ENCODE assay signal across 20 cellular contexts in the genomic region with DNA sequence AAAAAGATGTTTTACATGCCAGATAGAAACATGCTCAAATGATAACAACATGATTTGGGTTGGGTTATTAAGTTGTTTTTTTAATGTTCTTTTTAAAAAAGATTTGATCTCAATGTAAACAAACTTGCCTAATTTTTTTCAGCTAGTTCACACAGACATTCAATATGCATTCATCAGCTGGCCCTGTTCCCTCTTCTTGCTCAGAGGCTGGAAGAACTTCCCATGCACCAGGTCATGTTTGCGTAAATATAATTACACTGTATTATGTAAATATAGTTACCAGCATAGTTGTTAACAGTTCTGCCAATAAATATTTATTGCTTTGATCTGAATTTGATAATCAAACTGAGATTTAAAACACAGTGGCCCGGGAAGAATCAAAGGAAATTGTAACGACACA.
A peak's percentile ranks its signal among the peaks of the same experiment; 100 is the strongest.
DNase-seq lines count a peak whose midpoint lies in the region; ATAC-seq and TF ChIP-seq lines count a peak whose summit lies in the region.
"Had no signal": no experiment of that assay in that cellular context is flagged by ENCODE, and none has a peak within 500 bp of the region (broad histone marks: within the 10 kb centered on the region; RNA-seq: fewer than 3 reads in every experiment).

No MANE protein-coding gene starts in this region.

- H3K27ac Mint-ChIP-seq in activated CD4-positive, alpha-beta T cell treated with anti-CD3 and anti-CD28 coated beads for 36 hours: no peak overlapping the region
- H3K27ac Mint-ChIP-seq: activated naive CD4-positive, alpha-beta T cell treated with anti-CD3 and anti-CD28 coated beads, Interleukin-2, amount 50 U/mL, for 24 hours; stimulated activated naive CD8-positive, alpha-beta T cell treated with anti-CD3 and anti-CD28 coated beads, Interleukin-15, amount 100 ng/mL, for 72 hours had no signal

- POLR2A ChIA-PET in activated CD4-positive, alpha-beta T cell treated with anti-CD3 and anti-CD28 coated beads for 36 hours (lab: Charles Lee): interaction anchor here (0.5 kb wide), 1 partner anchor 32 kb away, joined by 3 read pairs; no protein-coding TSS in a partner anchor

- H3K9me3 Mint-ChIP-seq in activated CD4-positive, alpha-beta T cell treated with anti-CD3 and anti-CD28 coated beads for 36 hours (ENCODE audit: low read depth): no peaks in the 10 kb centered on the region
- H3K9me3 Mint-ChIP-seq: activated naive CD4-positive, alpha-beta T cell treated with anti-CD3 and anti-CD28 coated beads, Interleukin-2, amount 50 U/mL, for 24 hours; neural crest cell; stimulated activated naive CD8-positive, alpha-beta T cell treated with anti-CD3 and anti-CD28 coated beads, Interleukin-15, amount 100 ng/mL, for 72 hours had no signal

- H3K27me3 ChIP-seq in ACC112 (ENCODE audit: insufficient read depth, low read length) (no peaks in the 10 kb centered on the region), MG63 (no peaks in the 10 kb centered on the region), lower lobe of right lung (ENCODE audit: low read depth) (no peaks in the 10 kb centered on the region)
- H3K27me3 ChIP-seq: left lung had no signal

- CTCF ChIA-PET in activated CD4-positive, alpha-beta T cell treated with anti-CD3 and anti-CD28 coated beads for 36 hours (lab: Charles Lee): no interaction called here

- no peaks in the 10 kb centered on the region for H3K27me3 Mint-ChIP-seq in activated CD4-positive, alpha-beta T cell treated with anti-CD3 and anti-CD28 coated beads for 36 hours
- H3K27me3 Mint-ChIP-seq: activated naive CD4-positive, alpha-beta T cell treated with anti-CD3 and anti-CD28 coated beads, Interleukin-2, amount 50 U/mL, for 24 hours; stimulated activated naive CD8-positive, alpha-beta T cell treated with anti-CD3 and anti-CD28 coated beads, Interleukin-15, amount 100 ng/mL, for 72 hours had no signal

- intact Hi-C loops in lower lobe of right lung (cut with DNase I): no loop called here
- intact Hi-C loops in activated CD4-positive, alpha-beta T cell treated with anti-CD3 and anti-CD28 coated beads for 36 hours (cut with DNase I, micrococcal nuclease): no loop called here

- H3K4me3 Mint-ChIP-seq in activated CD4-positive, alpha-beta T cell treated with anti-CD3 and anti-CD28 coated beads for 36 hours: no peak overlapping the region
- H3K4me3 Mint-ChIP-seq: activated naive CD4-positive, alpha-beta T cell treated with anti-CD3 and anti-CD28 coated beads, Interleukin-2, amount 50 U/mL, for 24 hours; neural crest cell; stimulated activated naive CD8-positive, alpha-beta T cell treated with anti-CD3 and anti-CD28 coated beads, Interleukin-15, amount 100 ng/mL, for 72 hours had no signal

- no peaks in the 10 kb centered on the region for H3K36me3 Mint-ChIP-seq in activated CD4-positive, alpha-beta T cell treated with anti-CD3 and anti-CD28 coated beads for 36 hours (ENCODE audit: low read depth)
- H3K36me3 Mint-ChIP-seq: activated naive CD4-positive, alpha-beta T cell treated with anti-CD3 and anti-CD28 coated beads, Interleukin-2, amount 50 U/mL, for 24 hours had no signal

- peaks cover 8% of the 10 kb centered on the region for H3K4me1 Mint-ChIP-seq in activated CD4-positive, alpha-beta T cell treated with anti-CD3 and anti-CD28 coated beads for 36 hours
- H3K4me1 Mint-ChIP-seq: stimulated activated naive CD8-positive, alpha-beta T cell treated with anti-CD3 and anti-CD28 coated beads, Interleukin-15, amount 100 ng/mL, for 72 hours had no signal

- H3K9me3 ChIP-seq in MG63: no peaks in the 10 kb centered on the region
- no peaks in the 10 kb centered on the region for H3K9me3 ChIP-seq in lower lobe of right lung
- H3K9me3 ChIP-seq: left lung, mucosa of descending colon had no signal

- H3K4me1 ChIP-seq in ACC112 (ENCODE audit: control insufficient read depth, insufficient read depth, low read length, unreplicated experiment): peaks cover 14% of the 10 kb centered on the region
- peaks cover 63% of the 10 kb centered on the region for H3K4me1 ChIP-seq in lower lobe of right lung

- H3K27ac ChIP-seq in ACC112 (ENCODE audit: low read depth, low read length) (no peak overlapping the region), lower lobe of right lung (no peak overlapping the region), caudate nucleus (ENCODE audit: low read depth, low read length) (no peak overlapping the region)
- H3K27ac ChIP-seq: RWPE1 had no signal

- H3K4me3 ChIP-seq in ACC112 (ENCODE audit: low read depth, low read length): peak overlapping the region; percentile 69
- H3K4me3 ChIP-seq in MG63: no peak overlapping the region
- H3K4me3 ChIP-seq in epithelial cell of esophagus (ENCODE audit: low read length): no peak overlapping the region
- peak overlapping the region; percentile 37 for H3K4me3 ChIP-seq in lower lobe of right lung
- H3K4me3 ChIP-seq: mucosa of descending colon had no signal

- DNase-seq in MG63 (peak; percentile 58), epithelial cell of esophagus (ENCODE audit: low read depth) (peak; percentile 25), lower lobe of right lung (no peak), caudate nucleus (lab: John Stamatoyannopoulos, UW) (no peak), islet precursor cell (no peak)
- DNase-seq in activated CD4-positive, alpha-beta T cell treated with anti-CD3 and anti-CD28 coated beads for 36 hours: no peak
- DNase-seq: ACHN; left lung; NCI-H1105 treated with DMSO at 0.1 percent for 48 hours; NCI-H2107; NCI-H510A treated with DMSO at 0.1 percent for 48 hours; stimulated activated CD4-positive, alpha-beta T cell treated with anti-CD3 and anti-CD28 coated beads, Interleukin-4, amount 100 ng/mL, for 24 hours; stimulated activated naive CD8-positive, alpha-beta T cell treated with anti-CD3 and anti-CD28 coated beads, Interleukin-15, amount 100 ng/mL, for 72 hours had no signal

- TF ChIP-seq CTCF in epithelial cell of esophagus (IDR thresholded peaks at IDR 0.05; ENCODE audit: insufficient read depth, low read depth, low read length, missing control alignments) (no peak), lower lobe of right lung (IDR thresholded peaks at IDR 0.05) (no peak)

- no peak overlapping the region for H2AFZ ChIP-seq in ACC112 (ENCODE audit: low read length, unreplicated experiment)

- no peak for ATAC-seq in lower lobe of right lung
- no peak for ATAC-seq in GM21381 (IDR thresholded peaks at IDR 0.05; ENCODE audit: unreplicated experiment)
- ATAC-seq in activated CD4-positive, alpha-beta T cell treated with anti-CD3 and anti-CD28 coated beads for 36 hours: no peak
- ATAC-seq: mucosa of descending colon; SK-N-SH treated with all-trans-retinoic acid at 6 μM for 48 hours; stimulated activated naive CD8-positive, alpha-beta T cell treated with anti-CD3 and anti-CD28 coated beads, Interleukin-15, amount 100 ng/mL, for 72 hours had no signal

- H3K79me2 ChIP-seq in ACC112 (ENCODE audit: control insufficient read depth, insufficient read depth, low read length, unreplicated experiment): no peaks in the 10 kb centered on the region

- H3K36me3 ChIP-seq in ACC112 (ENCODE audit: insufficient read depth, low read length): no peaks in the 10 kb centered on the region
- H3K36me3 ChIP-seq in MG63: no peaks in the 10 kb centered on the region
- H3K36me3 ChIP-seq in lower lobe of right lung: no peaks in the 10 kb centered on the region
- H3K36me3 ChIP-seq: left lung had no signal

Comparison
In these comparisons a context has a peak if more than half of its experiments do, and no peak if none do; other contexts are left out.
1. H3K4me3 ChIP-seq: peak in ACC112 (single experiment) and lower lobe of right lung (single experiment); none in MG63 (single experiment) and epithelial cell of esophagus (single experiment).
2. DNase-seq: peak in MG63 (single experiment) and epithelial cell of esophagus (single experiment); none in lower lobe of right lung (single experiment), caudate nucleus (0 of 61), islet precursor cell (single experiment) and activated CD4-positive, alpha-beta T cell treated with anti-CD3 and anti-CD28 coated beads for 36 hours (single experiment).